In the genomic region with DNA sequence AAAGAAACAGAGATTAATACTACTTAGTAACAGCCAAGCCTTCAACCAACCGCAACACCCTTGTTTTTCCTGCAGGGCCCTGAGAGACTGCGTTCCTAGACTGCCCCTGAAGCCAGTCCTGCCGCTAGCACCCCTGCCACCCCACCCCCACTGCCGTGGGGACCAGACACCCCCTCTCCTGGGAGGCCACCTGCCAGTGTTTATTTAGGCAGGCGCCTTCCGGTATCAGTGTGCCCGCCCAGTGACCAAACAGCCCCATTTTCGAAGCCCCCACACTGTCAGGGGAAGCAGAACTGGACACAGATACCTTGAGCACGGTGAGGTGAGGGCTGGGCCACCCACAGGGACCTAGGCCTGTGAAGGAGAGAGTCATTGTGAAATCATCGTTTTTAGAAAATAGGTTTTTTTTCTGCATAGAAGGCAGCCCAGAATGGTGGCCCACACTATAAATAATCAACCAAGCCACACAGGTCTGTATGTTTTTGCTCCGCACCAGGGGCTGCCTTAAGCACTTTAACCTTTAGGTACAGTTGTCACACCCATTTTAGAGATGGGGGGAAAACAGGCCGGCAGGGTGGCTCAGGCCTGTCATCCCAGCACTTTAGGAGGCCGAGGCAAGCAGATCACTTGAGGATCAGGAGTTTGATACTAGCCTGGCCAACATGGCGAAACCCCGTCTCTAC, we compare ENCODE assay signal across 10 cellular contexts. TPM values are rescaled to one million over a fixed set of nuclear protein-coding genes. Genes with fewer than 3 reads are reported as not detected.
DNase-seq lines count a peak whose midpoint lies in the region; ATAC-seq and TF ChIP-seq lines count a peak whose summit lies in the region.
"Had no signal": no experiment of that assay in that cellular context is flagged by ENCODE, and none has a peak within 500 bp of the region (broad histone marks: within the 10 kb centered on the region; RNA-seq: fewer than 3 reads in every experiment).

No MANE protein-coding gene starts in this region.

- H3K4me3 ChIP-seq in upper lobe of right lung (no peak overlapping the region), vagina (no peak overlapping the region)

- H3K27ac ChIP-seq in upper lobe of right lung (no peak overlapping the region), substantia nigra (ENCODE audit: low read depth, low read length, poor library complexity, severe bottlenecking) (no peak overlapping the region), vagina (no peak overlapping the region)

- H3K27me3 ChIP-seq in upper lobe of right lung, result no peaks in the 10 kb centered on the region
- no peaks in the 10 kb centered on the region for H3K27me3 ChIP-seq in vagina

- no peak for TF ChIP-seq POLR2A in vagina (IDR thresholded peaks at IDR 0.05)

- CTCF ChIA-PET in GM10248 (lab: Yijun Ruan, JAX), result interaction anchor here (1.0 to 1.1 kb wide), 2 partner anchors 12 to 30 kb away, joined by 3 to 5 read pairs; no protein-coding TSS in a partner anchor

- POLR2A ChIA-PET in GM10248 (lab: Yijun Ruan, JAX), result interaction anchor here (0.6 kb wide), 1 partner anchor 38 kb away, joined by 5 read pairs; no protein-coding TSS in a partner anchor

- DNase-seq in GM10248 (ENCODE audit: extremely low spot score) (peak; percentile 81), germinal center (ENCODE audit: low spot score) (peak; percentile 68), upper lobe of right lung (no peak), substantia nigra (lab: John Stamatoyannopoulos, UW) (no peak), vagina (ENCODE audit: extremely low spot score in 2 of 2) (no peak)
- DNase-seq in activated CD4-positive, alpha-beta T cell treated with anti-CD3 and anti-CD28 coated beads for 4 hours, result no peak
- DNase-seq: activated naive CD4-positive, alpha-beta T cell; NCI-H226 had no signal

- ATAC-seq in GM19455 (IDR thresholded peaks at IDR 0.05; ENCODE audit: unreplicated experiment) (peak; percentile 65), HG03571 (IDR thresholded peaks at IDR 0.05; ENCODE audit: unreplicated experiment) (peak; percentile 52), upper lobe of right lung (no peak)

- H3K4me1 ChIP-seq in upper lobe of right lung (peaks cover 14% of the 10 kb centered on the region), vagina (peaks cover 13% of the 10 kb centered on the region)

- H3K9me3 ChIP-seq in upper lobe of right lung, result no peaks in the 10 kb centered on the region
- no peaks in the 10 kb centered on the region for H3K9me3 ChIP-seq in vagina

- TF ChIP-seq CTCF in GM10248 (IDR thresholded peaks at IDR 0.05; ENCODE audit: control extremely low read depth, extremely low read depth, low read depth, missing control alignments) (no peak), upper lobe of right lung (IDR thresholded peaks at IDR 0.05) (no peak), vagina (IDR thresholded peaks at IDR 0.05) (no peak)

- H3K36me3 ChIP-seq in upper lobe of right lung (no peaks in the 10 kb centered on the region), vagina (no peaks in the 10 kb centered on the region)

- intact Hi-C loops in upper lobe of right lung (cut with DNase I) (no loop called here), vagina (cut with DNase I) (loop anchor here (5.0 kb wide), 1 partner anchor 41 kb away; no protein-coding TSS in a partner anchor)

RNA-seq across cellular contexts. Expression of a gene that starts 3.5 kb away (rescaled TPM):
- total RNA-seq in upper lobe of right lung, result 458 TPM
- total RNA-seq in vagina, result 451 TPM

RNA-seq across cellular contexts. Expression of a gene that starts 28.3 kb away (rescaled TPM):
- total RNA-seq in upper lobe of right lung, result 66.3 TPM
- total RNA-seq in vagina, result 33.6 TPM

RNA-seq across cellular contexts. Expression of a gene that starts 36.7 kb away (rescaled TPM):
- total RNA-seq in upper lobe of right lung (58.6 TPM), vagina (28.2 TPM)

Comparison
In these comparisons a context has a peak if more than half of its experiments do, and no peak if none do; other contexts are left out.
1. DNase-seq: peak in GM10248 (single experiment) and germinal center (single experiment); none in upper lobe of right lung (single experiment), activated CD4-positive, alpha-beta T cell treated with anti-CD3 and anti-CD28 coated beads for 4 hours (0 of 2), substantia nigra (0 of 49) and vagina (0 of 2).